ENCODE assay signal across 1 cellular context in the genomic region with DNA sequence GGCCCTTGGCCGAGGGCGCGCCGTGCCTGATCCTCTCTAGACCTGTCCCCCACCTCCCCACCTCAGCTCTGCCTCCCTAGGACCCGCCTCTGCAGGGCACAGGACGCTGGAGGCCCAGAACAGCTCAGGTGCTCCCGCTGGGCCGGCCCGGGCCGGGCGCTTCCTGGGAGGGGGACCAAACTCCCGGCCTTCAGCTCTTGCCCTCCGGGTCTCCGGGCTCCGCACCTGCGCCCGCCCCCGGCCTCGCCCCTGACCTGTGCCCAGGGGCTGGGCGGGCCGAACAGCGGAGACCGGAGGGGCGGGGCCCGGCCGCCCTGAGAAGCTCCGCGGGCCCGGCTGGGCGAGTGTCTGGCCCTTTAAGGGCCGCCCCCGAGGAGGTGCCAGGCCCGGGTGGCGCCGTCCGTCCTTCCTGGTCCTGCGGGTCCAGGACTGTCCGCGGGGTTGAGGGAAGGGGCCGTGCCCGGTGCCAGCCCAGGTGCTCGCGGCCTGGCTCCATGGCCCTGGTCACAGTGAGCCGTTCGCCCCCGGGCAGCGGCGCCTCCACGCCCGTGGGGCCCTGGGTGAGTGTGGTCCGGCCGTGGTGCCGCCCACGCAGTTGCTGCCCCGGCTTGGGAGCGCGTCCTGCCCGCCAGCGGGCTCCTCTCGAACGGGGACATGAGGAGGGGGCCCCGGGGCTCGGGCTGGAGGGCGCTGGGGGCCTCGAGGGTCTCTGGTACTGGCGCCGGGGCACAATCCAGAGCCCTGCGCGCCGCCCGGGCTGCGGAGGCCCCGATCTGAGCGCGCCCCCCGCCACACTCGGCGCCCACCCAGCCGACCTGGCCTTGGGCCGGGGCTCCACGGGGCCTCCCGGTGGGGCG.
TF ChIP-seq lines count a peak whose summit lies in the region.

A gene with protein sequence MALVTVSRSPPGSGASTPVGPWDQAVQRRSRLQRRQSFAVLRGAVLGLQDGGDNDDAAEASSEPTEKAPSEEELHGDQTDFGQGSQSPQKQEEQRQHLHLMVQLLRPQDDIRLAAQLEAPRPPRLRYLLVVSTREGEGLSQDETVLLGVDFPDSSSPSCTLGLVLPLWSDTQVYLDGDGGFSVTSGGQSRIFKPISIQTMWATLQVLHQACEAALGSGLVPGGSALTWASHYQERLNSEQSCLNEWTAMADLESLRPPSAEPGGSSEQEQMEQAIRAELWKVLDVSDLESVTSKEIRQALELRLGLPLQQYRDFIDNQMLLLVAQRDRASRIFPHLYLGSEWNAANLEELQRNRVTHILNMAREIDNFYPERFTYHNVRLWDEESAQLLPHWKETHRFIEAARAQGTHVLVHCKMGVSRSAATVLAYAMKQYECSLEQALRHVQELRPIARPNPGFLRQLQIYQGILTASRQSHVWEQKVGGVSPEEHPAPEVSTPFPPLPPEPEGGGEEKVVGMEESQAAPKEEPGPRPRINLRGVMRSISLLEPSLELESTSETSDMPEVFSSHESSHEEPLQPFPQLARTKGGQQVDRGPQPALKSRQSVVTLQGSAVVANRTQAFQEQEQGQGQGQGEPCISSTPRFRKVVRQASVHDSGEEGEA (plus strand): TSS at position 399 of the 857 bp plus-strand sequence. CDS start 96 bp downstream, at position 495.

TF ChIP-seq in HepG2, 621 proteins besides CTCF, POLR2A, EP300 and RAD21 (continued from another document and continues in another):
- TF ChIP-seq, protein P1, sequence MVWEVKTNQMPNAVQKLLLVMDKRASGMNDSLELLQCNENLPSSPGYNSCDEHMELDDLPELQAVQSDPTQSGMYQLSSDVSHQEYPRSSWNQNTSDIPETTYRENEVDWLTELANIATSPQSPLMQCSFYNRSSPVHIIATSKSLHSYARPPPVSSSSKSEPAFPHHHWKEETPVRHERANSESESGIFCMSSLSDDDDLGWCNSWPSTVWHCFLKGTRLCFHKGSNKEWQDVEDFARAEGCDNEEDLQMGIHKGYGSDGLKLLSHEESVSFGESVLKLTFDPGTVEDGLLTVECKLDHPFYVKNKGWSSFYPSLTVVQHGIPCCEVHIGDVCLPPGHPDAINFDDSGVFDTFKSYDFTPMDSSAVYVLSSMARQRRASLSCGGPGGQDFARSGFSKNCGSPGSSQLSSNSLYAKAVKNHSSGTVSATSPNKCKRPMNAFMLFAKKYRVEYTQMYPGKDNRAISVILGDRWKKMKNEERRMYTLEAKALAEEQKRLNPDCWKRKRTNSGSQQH (CRISPR knock-in tag; IDR thresholded peaks at IDR 0.05; ENCODE audit: low read depth) = no peak
- TF ChIP-seq ZNF839 (CRISPR knock-in tag; IDR thresholded peaks at IDR 0.05; ENCODE audit: borderline replicate concordance) (0 out of 2 replicates have a peak, but pooled peaks have one; percentile 17), ZNF746 (CRISPR knock-in tag; IDR thresholded peaks at IDR 0.05) (no peak), TAF1 (CRISPR knock-in tag; IDR thresholded peaks at IDR 0.05) (peak; percentile 63), ZNF101 (CRISPR knock-in tag; IDR thresholded peaks at IDR 0.05; ENCODE audit: borderline replicate concordance, low read depth) (no peak), GZF1 (CRISPR knock-in tag; IDR thresholded peaks at IDR 0.05) (no peak), ZBTB3 (CRISPR knock-in tag; IDR thresholded peaks at IDR 0.05; ENCODE audit: borderline replicate concordance, low read depth) (no peak), ZBTB21 (CRISPR knock-in tag; IDR thresholded peaks at IDR 0.05) (no peak), ATF1 (CRISPR knock-in tag; IDR thresholded peaks at IDR 0.05) (no peak), BORCS8-MEF2B (CRISPR knock-in tag; IDR thresholded peaks at IDR 0.05) (no peak), POLR2AphosphoS2 (IDR thresholded peaks at IDR 0.05; ENCODE audit: low read depth, low read length) (no peak), SIN3B (IDR thresholded peaks at IDR 0.05; ENCODE audit: low read length) (no peak), TCF12 (IDR thresholded peaks at IDR 0.05) (no peak), TCF12 (CRISPR knock-in tag; IDR thresholded peaks at IDR 0.05) (0 out of 2 replicates have a peak, but pooled peaks have one; percentile 47), MBD4 (IDR thresholded peaks at IDR 0.05; ENCODE audit: borderline replicate concordance, low read length) (no peak), TEAD2 (CRISPR knock-in tag; IDR thresholded peaks at IDR 0.05) (no peak), POGZ (CRISPR knock-in tag; IDR thresholded peaks at IDR 0.05) (0 out of 2 replicates have a peak, but pooled peaks have one; percentile 16), XBP1 (CRISPR knock-in tag; IDR thresholded peaks at IDR 0.05) (no peak), ZSCAN31 (CRISPR knock-in tag; IDR thresholded peaks at IDR 0.05; ENCODE audit: low read depth) (0 out of 2 replicates have a peak, but pooled peaks have one; percentile 40), SKI (IDR thresholded peaks at IDR 0.05; ENCODE audit: partially characterized antibody) (no peak), ZFP36L1 (CRISPR knock-in tag; IDR thresholded peaks at IDR 0.05) (no peak), GTF2F1 (IDR thresholded peaks at IDR 0.05; ENCODE audit: low read length) (no peak), SMARCE1 (IDR thresholded peaks at IDR 0.05; ENCODE audit: borderline replicate concordance) (no peak), KMT2B (CRISPR knock-in tag; IDR thresholded peaks at IDR 0.05) (0 out of 2 replicates have a peak, but pooled peaks have one; percentile 19), NPAS2 (CRISPR knock-in tag; IDR thresholded peaks at IDR 0.05; ENCODE audit: borderline replicate concordance) (no peak), YEATS4 (CRISPR knock-in tag; IDR thresholded peaks at IDR 0.05; ENCODE audit: borderline replicate concordance) (peak; percentile 65), ATAD3A (CRISPR knock-in tag; IDR thresholded peaks at IDR 0.05) (no peak), ZFP37 (CRISPR knock-in tag; IDR thresholded peaks at IDR 0.05; ENCODE audit: borderline replicate concordance) (no peak), CBX1 (IDR thresholded peaks at IDR 0.05; ENCODE audit: low read depth) (no peak), SP140L (CRISPR knock-in tag; IDR thresholded peaks at IDR 0.05; ENCODE audit: borderline replicate concordance) (no peak), ZBTB38 (CRISPR knock-in tag; IDR thresholded peaks at IDR 0.05) (0 out of 2 replicates have a peak, but pooled peaks have one; percentile 22), ZNF891 (CRISPR knock-in tag; IDR thresholded peaks at IDR 0.05) (no peak), SOX6 (IDR thresholded peaks at IDR 0.05) (no peak), SOX6 (CRISPR knock-in tag; IDR thresholded peaks at IDR 0.05) (no peak), KDM3A (CRISPR knock-in tag; IDR thresholded peaks at IDR 0.05; ENCODE audit: low read depth) (no peak), ZNF672 (CRISPR knock-in tag; IDR thresholded peaks at IDR 0.05) (no peak), HMG20A (CRISPR knock-in tag; IDR thresholded peaks at IDR 0.05; ENCODE audit: borderline replicate concordance) (no peak), ZSCAN20 (CRISPR knock-in tag; IDR thresholded peaks at IDR 0.05; ENCODE audit: borderline replicate concordance) (peak; percentile 13; the same call in 1 of the 2 replicates), KDM2A (CRISPR knock-in tag; IDR thresholded peaks at IDR 0.05; ENCODE audit: borderline replicate concordance, low read depth) (peak; percentile 78), ZNF44 (CRISPR knock-in tag; IDR thresholded peaks at IDR 0.05) (no peak), NFE2 (CRISPR knock-in tag; IDR thresholded peaks at IDR 0.05) (no peak), ZNF775 (CRISPR knock-in tag; IDR thresholded peaks at IDR 0.05; ENCODE audit: borderline replicate concordance) (no peak), ZNF207 (IDR thresholded peaks at IDR 0.05; ENCODE audit: borderline replicate concordance) (no peak), ZNF547 (CRISPR knock-in tag; IDR thresholded peaks at IDR 0.05) (no peak; the same call in 1 of the 2 replicates), ZNF124 (CRISPR knock-in tag; IDR thresholded peaks at IDR 0.05) (no peak), ZNF30 (CRISPR knock-in tag; IDR thresholded peaks at IDR 0.05) (no peak), PTBP1 (IDR thresholded peaks at IDR 0.05; ENCODE audit: low read depth, low read length, poor library complexity, severe bottlenecking) (no peak), ZNF563 (CRISPR knock-in tag; IDR thresholded peaks at IDR 0.05) (peak; percentile 61; the same call in 1 of the 2 replicates), TOPORS (CRISPR knock-in tag; IDR thresholded peaks at IDR 0.05) (0 out of 2 replicates have a peak, but pooled peaks have one; percentile 4), ZNF607 (CRISPR knock-in tag; IDR thresholded peaks at IDR 0.05; ENCODE audit: borderline replicate concordance) (no peak; the same call in 1 of the 2 replicates), TMF1 (CRISPR knock-in tag; IDR thresholded peaks at IDR 0.05; ENCODE audit: low read depth) (no peak), ZNF841 (CRISPR knock-in tag; IDR thresholded peaks at IDR 0.05; ENCODE audit: borderline replicate concordance) (no peak), ZNF441 (CRISPR knock-in tag; IDR thresholded peaks at IDR 0.05; ENCODE audit: borderline replicate concordance) (no peak), HMGA1 (CRISPR knock-in tag; conservative IDR thresholded peaks at IDR 0.05) (no peak), KDM5B (CRISPR knock-in tag; IDR thresholded peaks at IDR 0.05; ENCODE audit: borderline replicate concordance) (peak; percentile 42), ZNF296 (CRISPR knock-in tag; conservative IDR thresholded peaks at IDR 0.05) (no peak)
- TF ChIP-seq, protein P2, sequence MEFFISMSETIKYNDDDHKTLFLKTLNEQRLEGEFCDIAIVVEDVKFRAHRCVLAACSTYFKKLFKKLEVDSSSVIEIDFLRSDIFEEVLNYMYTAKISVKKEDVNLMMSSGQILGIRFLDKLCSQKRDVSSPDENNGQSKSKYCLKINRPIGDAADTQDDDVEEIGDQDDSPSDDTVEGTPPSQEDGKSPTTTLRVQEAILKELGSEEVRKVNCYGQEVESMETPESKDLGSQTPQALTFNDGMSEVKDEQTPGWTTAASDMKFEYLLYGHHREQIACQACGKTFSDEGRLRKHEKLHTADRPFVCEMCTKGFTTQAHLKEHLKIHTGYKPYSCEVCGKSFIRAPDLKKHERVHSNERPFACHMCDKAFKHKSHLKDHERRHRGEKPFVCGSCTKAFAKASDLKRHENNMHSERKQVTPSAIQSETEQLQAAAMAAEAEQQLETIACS (CRISPR knock-in tag; IDR thresholded peaks at IDR 0.05) = no peak
- TF ChIP-seq, protein P3, sequence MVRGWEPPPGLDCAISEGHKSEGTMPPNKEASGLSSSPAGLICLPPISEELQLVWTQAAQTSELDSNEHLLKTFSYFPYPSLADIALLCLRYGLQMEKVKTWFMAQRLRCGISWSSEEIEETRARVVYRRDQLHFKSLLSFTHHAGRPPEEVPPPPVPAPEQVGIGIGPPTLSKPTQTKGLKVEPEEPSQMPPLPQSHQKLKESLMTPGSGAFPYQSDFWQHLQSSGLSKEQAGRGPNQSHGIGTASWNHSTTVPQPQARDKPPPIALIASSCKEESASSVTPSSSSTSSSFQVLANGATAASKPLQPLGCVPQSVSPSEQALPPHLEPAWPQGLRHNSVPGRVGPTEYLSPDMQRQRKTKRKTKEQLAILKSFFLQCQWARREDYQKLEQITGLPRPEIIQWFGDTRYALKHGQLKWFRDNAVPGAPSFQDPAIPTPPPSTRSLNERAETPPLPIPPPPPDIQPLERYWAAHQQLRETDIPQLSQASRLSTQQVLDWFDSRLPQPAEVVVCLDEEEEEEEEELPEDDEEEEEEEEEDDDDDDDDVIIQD (CRISPR knock-in tag; IDR thresholded peaks at IDR 0.05; ENCODE audit: low read depth) = no peak
- TF ChIP-seq, protein P4, sequence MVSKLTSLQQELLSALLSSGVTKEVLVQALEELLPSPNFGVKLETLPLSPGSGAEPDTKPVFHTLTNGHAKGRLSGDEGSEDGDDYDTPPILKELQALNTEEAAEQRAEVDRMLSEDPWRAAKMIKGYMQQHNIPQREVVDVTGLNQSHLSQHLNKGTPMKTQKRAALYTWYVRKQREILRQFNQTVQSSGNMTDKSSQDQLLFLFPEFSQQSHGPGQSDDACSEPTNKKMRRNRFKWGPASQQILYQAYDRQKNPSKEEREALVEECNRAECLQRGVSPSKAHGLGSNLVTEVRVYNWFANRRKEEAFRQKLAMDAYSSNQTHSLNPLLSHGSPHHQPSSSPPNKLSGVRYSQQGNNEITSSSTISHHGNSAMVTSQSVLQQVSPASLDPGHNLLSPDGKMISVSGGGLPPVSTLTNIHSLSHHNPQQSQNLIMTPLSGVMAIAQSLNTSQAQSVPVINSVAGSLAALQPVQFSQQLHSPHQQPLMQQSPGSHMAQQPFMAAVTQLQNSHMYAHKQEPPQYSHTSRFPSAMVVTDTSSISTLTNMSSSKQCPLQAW (CRISPR knock-in tag; IDR thresholded peaks at IDR 0.05) = 0 out of 2 replicates have a peak, but pooled peaks have one; percentile 21
- TF ChIP-seq, protein P5, sequence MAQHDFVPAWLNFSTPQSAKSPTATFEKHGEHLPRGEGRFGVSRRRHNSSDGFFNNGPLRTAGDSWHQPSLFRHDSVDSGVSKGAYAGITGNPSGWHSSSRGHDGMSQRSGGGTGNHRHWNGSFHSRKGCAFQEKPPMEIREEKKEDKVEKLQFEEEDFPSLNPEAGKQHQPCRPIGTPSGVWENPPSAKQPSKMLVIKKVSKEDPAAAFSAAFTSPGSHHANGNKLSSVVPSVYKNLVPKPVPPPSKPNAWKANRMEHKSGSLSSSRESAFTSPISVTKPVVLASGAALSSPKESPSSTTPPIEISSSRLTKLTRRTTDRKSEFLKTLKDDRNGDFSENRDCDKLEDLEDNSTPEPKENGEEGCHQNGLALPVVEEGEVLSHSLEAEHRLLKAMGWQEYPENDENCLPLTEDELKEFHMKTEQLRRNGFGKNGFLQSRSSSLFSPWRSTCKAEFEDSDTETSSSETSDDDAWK (CRISPR knock-in tag; IDR thresholded peaks at IDR 0.05) = no peak
- TF ChIP-seq, protein P6, sequence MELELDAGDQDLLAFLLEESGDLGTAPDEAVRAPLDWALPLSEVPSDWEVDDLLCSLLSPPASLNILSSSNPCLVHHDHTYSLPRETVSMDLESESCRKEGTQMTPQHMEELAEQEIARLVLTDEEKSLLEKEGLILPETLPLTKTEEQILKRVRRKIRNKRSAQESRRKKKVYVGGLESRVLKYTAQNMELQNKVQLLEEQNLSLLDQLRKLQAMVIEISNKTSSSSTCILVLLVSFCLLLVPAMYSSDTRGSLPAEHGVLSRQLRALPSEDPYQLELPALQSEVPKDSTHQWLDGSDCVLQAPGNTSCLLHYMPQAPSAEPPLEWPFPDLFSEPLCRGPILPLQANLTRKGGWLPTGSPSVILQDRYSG (CRISPR knock-in tag; IDR thresholded peaks at IDR 0.05) = no peak; the same call in 1 of the 2 replicates
- TF ChIP-seq, protein P7, sequence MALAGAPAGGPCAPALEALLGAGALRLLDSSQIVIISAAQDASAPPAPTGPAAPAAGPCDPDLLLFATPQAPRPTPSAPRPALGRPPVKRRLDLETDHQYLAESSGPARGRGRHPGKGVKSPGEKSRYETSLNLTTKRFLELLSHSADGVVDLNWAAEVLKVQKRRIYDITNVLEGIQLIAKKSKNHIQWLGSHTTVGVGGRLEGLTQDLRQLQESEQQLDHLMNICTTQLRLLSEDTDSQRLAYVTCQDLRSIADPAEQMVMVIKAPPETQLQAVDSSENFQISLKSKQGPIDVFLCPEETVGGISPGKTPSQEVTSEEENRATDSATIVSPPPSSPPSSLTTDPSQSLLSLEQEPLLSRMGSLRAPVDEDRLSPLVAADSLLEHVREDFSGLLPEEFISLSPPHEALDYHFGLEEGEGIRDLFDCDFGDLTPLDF (CRISPR knock-in tag; IDR thresholded peaks at IDR 0.05) = peak; percentile 44; the same call in 1 of the 2 replicates
- TF ChIP-seq, protein P8, sequence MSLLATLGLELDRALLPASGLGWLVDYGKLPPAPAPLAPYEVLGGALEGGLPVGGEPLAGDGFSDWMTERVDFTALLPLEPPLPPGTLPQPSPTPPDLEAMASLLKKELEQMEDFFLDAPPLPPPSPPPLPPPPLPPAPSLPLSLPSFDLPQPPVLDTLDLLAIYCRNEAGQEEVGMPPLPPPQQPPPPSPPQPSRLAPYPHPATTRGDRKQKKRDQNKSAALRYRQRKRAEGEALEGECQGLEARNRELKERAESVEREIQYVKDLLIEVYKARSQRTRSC (CRISPR knock-in tag; IDR thresholded peaks at IDR 0.05; ENCODE audit: low read depth) = no peak
